13 cellular contexts compared by ENCODE assay signal in the genomic region with DNA sequence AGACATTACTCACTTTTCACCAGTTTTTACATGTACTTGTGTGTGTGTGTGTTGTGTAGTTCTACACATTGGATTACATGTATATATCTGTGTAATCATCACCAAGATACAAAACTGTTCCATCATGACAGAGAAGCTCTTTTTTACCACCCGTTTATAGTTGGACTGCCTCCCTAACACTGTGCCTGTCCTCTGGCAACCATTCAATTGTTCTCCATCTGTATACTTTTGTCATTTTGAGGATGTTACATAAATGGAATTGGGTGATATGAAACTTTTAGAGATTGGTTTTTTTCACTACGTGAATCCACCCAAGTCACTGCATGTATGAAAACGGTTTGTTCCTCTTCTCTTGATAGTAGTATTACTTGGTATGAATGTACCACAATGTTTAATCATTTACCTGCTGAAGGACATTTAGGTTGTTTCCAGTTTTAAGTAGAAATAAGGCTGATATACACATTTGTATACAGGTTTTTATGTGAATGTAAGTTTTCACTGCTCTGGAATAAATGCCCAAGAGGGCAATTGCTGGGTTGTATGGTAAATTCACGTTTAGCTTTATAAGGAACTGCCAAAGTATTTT.
"Had no signal": no experiment of that assay in that cellular context is flagged by ENCODE, and none has a peak within 500 bp of the region (broad histone marks: within the 10 kb centered on the region; RNA-seq: fewer than 3 reads in every experiment).

No MANE protein-coding gene starts in this region.

- ATAC-seq: activated naive CD4-positive, alpha-beta T cell treated with anti-CD3 and anti-CD28 coated beads, Interleukin-2, amount 50 U/mL, for 72 hours; activated T-helper 17 cell treated with anti-CD3 and anti-CD28 coated beads, Interleukin-2, amount 50 U/mL, for 72 hours; effector memory CD8-positive, alpha-beta T cell; natural killer cell; WTC11 had no signal

- DNase-seq: activated CD8-positive, alpha-beta memory T cell treated with anti-CD3 and anti-CD28 coated beads, Interleukin-2, amount 50 U/mL, for 4 hours; activated T-cell treated with anti-CD3 and anti-CD28 coated beads, Interleukin-2, amount 50 U/mL, for 24 hours; aorta; dorsolateral prefrontal cortex; effector memory CD8-positive, alpha-beta T cell; hippocampal formation; midbrain; natural killer cell; stimulated activated CD4-positive, alpha-beta T cell treated with anti-CD3 and anti-CD28 coated beads, Interleukin-4, amount 100 ng/mL, for 1 hour; stimulated activated naive CD4-positive, alpha-beta T cell treated with Interleukin-2 at 50 U/mL for 16 hours had no signal
